ENCODE assay signal across 14 cellular contexts in genomic region chr7:111238891-111239290, GRCh38.
DNase-seq lines count a peak whose midpoint lies in the region; ATAC-seq and TF ChIP-seq lines count a peak whose summit lies in the region.
"Had no signal": no experiment of that assay in that cellular context is flagged by ENCODE, and none has a peak within 500 bp of the region (broad histone marks: within the 10 kb centered on the region; RNA-seq: fewer than 3 reads in every experiment).

No MANE protein-coding gene starts in this region.

- H3K27me3 ChIP-seq in ACC112 (ENCODE audit: insufficient read depth, low read length) (no peaks in the 10 kb centered on the region), WERI-Rb-1 (ENCODE audit: insufficient read depth, low read depth, severe bottlenecking) (no peaks in the 10 kb centered on the region)
- H3K27me3 ChIP-seq: pancreas had no signal

- H3K36me3 ChIP-seq in ACC112 (ENCODE audit: insufficient read depth, low read length) (no peaks in the 10 kb centered on the region), WERI-Rb-1 (no peaks in the 10 kb centered on the region)
- H3K36me3 ChIP-seq: pancreas had no signal

- DNase-seq in NCI-H526 (lab: John Stamatoyannopoulos, UW) (peak; percentile 78 to 79), dermis blood vessel endothelial cell (peak; percentile 4), lung microvascular endothelial cell (ENCODE audit: low read depth in 2 of 2) (peak; percentile 52 to 62), mucosa of gallbladder (ENCODE audit: low spot score) (no peak), NCI-H2029 (lab: John Stamatoyannopoulos, UW) (no peak), WERI-Rb-1 (no peak)
- DNase-seq: activated CD4-positive, alpha-beta T cell treated with anti-CD3 and anti-CD28 coated beads for 48 hours; caudate nucleus; NCI-H2029 treated with DMSO at 0.1 percent for 48 hours; pancreas; stimulated activated CD4-positive, alpha-beta T cell treated with anti-CD3 and anti-CD28 coated beads, Interleukin-2, amount 100 ng/mL, for 24 hours; stimulated activated naive CD4-positive, alpha-beta T cell had no signal

- peak overlapping the region; percentile 37 for H3K27ac ChIP-seq in ACC112 (ENCODE audit: low read depth, low read length)
- no peak overlapping the region for H3K27ac ChIP-seq in WERI-Rb-1

- TF ChIP-seq CTCF in WERI-Rb-1 (IDR thresholded peaks at IDR 0.05; ENCODE audit: low read depth, low read length): no peak

- no peaks in the 10 kb centered on the region for H3K79me2 ChIP-seq in ACC112 (ENCODE audit: control insufficient read depth, insufficient read depth, low read length, unreplicated experiment)

- peaks cover 17% of the 10 kb centered on the region for H3K4me1 ChIP-seq in ACC112 (ENCODE audit: control insufficient read depth, insufficient read depth, low read length, unreplicated experiment)

- no peak for ATAC-seq in GM21423 (IDR thresholded peaks at IDR 0.05; ENCODE audit: unreplicated experiment)

- H2AFZ ChIP-seq in ACC112 (ENCODE audit: low read length, unreplicated experiment): peak overlapping the region; percentile 52

- no peaks in the 10 kb centered on the region for H3K9me3 ChIP-seq in WERI-Rb-1 (ENCODE audit: severe bottlenecking)
- H3K9me3 ChIP-seq: pancreas had no signal

- H3K4me3 ChIP-seq in ACC112 (ENCODE audit: low read depth, low read length) (peak overlapping the region; percentile 69), WERI-Rb-1 (ENCODE audit: low read depth, low read length) (no peak overlapping the region)
- H3K4me3 ChIP-seq: pancreas had no signal

Comparison
In these comparisons a context has a peak if more than half of its experiments do, and no peak if none do; other contexts are left out.
1. DNase-seq: peak in NCI-H526 (2 of 2), dermis blood vessel endothelial cell (single experiment) and lung microvascular endothelial cell (2 of 2); none in mucosa of gallbladder (single experiment), NCI-H2029 (single experiment) and WERI-Rb-1 (single experiment).